ENCODE assay signal across 15 cellular contexts in genomic region chr12:104011265-104011664, GRCh38. TPM values are rescaled to one million over a fixed set of nuclear protein-coding genes. Genes with fewer than 3 reads are reported as not detected.
DNase-seq lines count a peak whose midpoint lies in the region; ATAC-seq and TF ChIP-seq lines count a peak whose summit lies in the region.
"Had no signal": no experiment of that assay in that cellular context is flagged by ENCODE, and none has a peak within 500 bp of the region (broad histone marks: within the 10 kb centered on the region; RNA-seq: fewer than 3 reads in every experiment).

No MANE protein-coding gene starts in this region.

- intact Hi-C loops in left ventricle myocardium inferior (cut with micrococcal nuclease) (no loop called here), Right ventricle myocardium inferior (cut with DNase I) (loop anchor here (5.0 kb wide), 1 partner anchor 36 kb away; no protein-coding TSS in a partner anchor), left ventricle myocardium superior (cut with micrococcal nuclease) (no loop called here)

- peaks cover 9% of the 10 kb centered on the region for H3K36me3 ChIP-seq in left ventricle myocardium inferior
- H3K36me3 ChIP-seq: ovary had no signal

- H3K4me3 ChIP-seq in left ventricle myocardium inferior = no peak overlapping the region
- no peak overlapping the region for H3K4me3 ChIP-seq in astrocyte of the cerebellum (ENCODE audit: low read depth, low read length)
- H3K4me3 ChIP-seq: ovary, testis had no signal

- H3K27me3 ChIP-seq in left ventricle myocardium inferior (ENCODE audit: low read depth) = no peaks in the 10 kb centered on the region
- H3K27me3 ChIP-seq: ovary, testis had no signal

- H3K9me3 ChIP-seq in left ventricle myocardium inferior (replicated peaks) = no peaks in the 10 kb centered on the region
- H3K9me3 ChIP-seq: ovary, testis had no signal

- in situ Hi-C loops in astrocyte of the cerebellum (cut with HindIII; ENCODE audit: low sequenced_read_pairs) = no loop called here

- peaks cover 19% of the 10 kb centered on the region for H3K4me1 ChIP-seq in left ventricle myocardium inferior
- H3K4me1 ChIP-seq: testis had no signal

- ATAC-seq in Right ventricle myocardium inferior (no peak), left ventricle myocardium superior (peak; percentile 8), HG02938 (IDR thresholded peaks at IDR 0.05; ENCODE audit: unreplicated experiment) (no peak), GM21619 (IDR thresholded peaks at IDR 0.05; ENCODE audit: unreplicated experiment) (no peak)
- ATAC-seq: activated CD4-positive, alpha-beta T cell treated with anti-CD3 and anti-CD28 coated beads for 36 hours; effector memory CD8-positive, alpha-beta T cell had no signal

- TF ChIP-seq CTCF in left ventricle myocardium inferior (IDR thresholded peaks at IDR 0.05; ENCODE audit: borderline replicate concordance) = no peak
- TF ChIP-seq CTCF in astrocyte of the cerebellum (IDR thresholded peaks at IDR 0.05; ENCODE audit: low read depth, low read length, missing control alignments) = no peak

- no peak for DNase-seq in left ventricle myocardium inferior
- no peak for DNase-seq in Right ventricle myocardium inferior (ENCODE audit: missing footprints)
- DNase-seq in astrocyte of the cerebellum (ENCODE audit: low read depth) = peak; percentile 57
- no peak for DNase-seq in left ventricle myocardium superior
- DNase-seq in SIG-M5 (lab: John Stamatoyannopoulos, UW) = no peak
- DNase-seq in occipital lobe (lab: John Stamatoyannopoulos, UW) = no peak
- DNase-seq: activated CD4-positive, alpha-beta T cell treated with anti-CD3 and anti-CD28 coated beads for 36 hours; activated gamma-delta T cell; effector memory CD8-positive, alpha-beta T cell; ovary; SHP77 treated with DMSO at 0.1 percent for 48 hours; testis had no signal

- peak overlapping the region; percentile 82 for H3K27ac ChIP-seq in left ventricle myocardium inferior (replicated peaks)
- H3K27ac ChIP-seq: ovary, testis had no signal

RNA-seq across cellular contexts. Expression of gene GLT8D2, which starts 38.7 kb away (rescaled TPM):
- total RNA-seq in left ventricle myocardium inferior (11.7 TPM), Right ventricle myocardium inferior (8.8 TPM), left ventricle myocardium superior (6.0 TPM), occipital lobe (13.9 TPM)
- total RNA-seq: B cell had no signal

RNA-seq across cellular contexts. Expression of gene TDG, which starts 45.6 kb away (rescaled TPM):
- total RNA-seq in left ventricle myocardium inferior = 11.3 TPM
- 9.7 TPM for total RNA-seq in Right ventricle myocardium inferior
- total RNA-seq in left ventricle myocardium superior = 11.2 TPM
- total RNA-seq in occipital lobe = 61.1 TPM

RNA-seq across cellular contexts. Expression of gene HCFC2, which starts 53.1 kb away (rescaled TPM):
- 9.2 TPM for total RNA-seq in left ventricle myocardium inferior
- 9.5 TPM for total RNA-seq in Right ventricle myocardium inferior
- 9.4 TPM for total RNA-seq in left ventricle myocardium superior
- total RNA-seq in occipital lobe = 84.4 TPM
